ENCODE assay signal across 29 cellular contexts in genomic region chr4:1279253-1279652, GRCh38.
"Had no signal": no experiment of that assay in that cellular context is flagged by ENCODE, and none has a peak within 500 bp of the region (broad histone marks: within the 10 kb centered on the region; RNA-seq: fewer than 3 reads in every experiment).

No MANE protein-coding gene starts in this region.

- DNase-seq: activated CD4-positive, alpha-beta T cell treated with anti-CD3 and anti-CD28 coated beads for 1 hour; activated CD4-positive, alpha-beta T cell treated with anti-CD3 and anti-CD28 coated beads for 48 hours; activated CD4-positive, alpha-beta T cell treated with anti-CD3 and anti-CD28 coated beads, Interleukin-2, amount 50 U/mL, for 48 hours; activated CD4-positive, CD25-positive, alpha-beta regulatory T cell; activated CD8-positive, alpha-beta memory T cell treated with anti-CD3 and anti-CD28 coated beads, Interleukin-2, amount 50 U/mL, for 4 hours; activated CD8-positive, alpha-beta T cell treated with anti-CD3 and anti-CD28 coated beads, Interleukin-2, amount 10 ng/mL, durations not matched to agents 7 days and 5 days; activated naive CD4-positive, alpha-beta T cell; activated naive CD4-positive, alpha-beta T cell treated with anti-CD3 and anti-CD28 coated beads, Interleukin-2, amount 50 U/mL, for 16 hours; activated naive CD8-positive, alpha-beta T cell treated with anti-CD3 and anti-CD28 coated beads for 36 hours; amniotic stem cell; aorta; MM.1S; MV-4-11; NCI-H1092; NCI-H1436 treated with DMSO at 0.1 percent for 48 hours; NCI-H1694 treated with DMSO at 0.1 percent for 48 hours; NCI-H2029; NCI-H345; NCI-H524 treated with DMSO at 0.1 percent for 48 hours; NK-92 treated with Interleukin-12 subunit alpha and Interleukin-12 subunit beta, amount 100 ng/mL, for 24 hours; PC-3; Right ventricle myocardium superior; SW 1271; T1000; WERI-Rb-1 had no signal

- H3K36me3 Mint-ChIP-seq: activated naive CD8-positive, alpha-beta T cell treated with anti-CD3 and anti-CD28 coated beads for 36 hours had no signal

- H3K36me3 ChIP-seq: cardiac muscle cell, Peyer's patch, WERI-Rb-1 had no signal

- H3K4me1 ChIP-seq: Peyer's patch had no signal

- H3K4me1 Mint-ChIP-seq: activated naive CD8-positive, alpha-beta T cell treated with anti-CD3 and anti-CD28 coated beads for 36 hours; central memory CD8-positive, alpha-beta T cell had no signal

- H3K4me2 ChIP-seq: KMS-11 had no signal

- H3K27me3 ChIP-seq: cardiac muscle cell, Peyer's patch had no signal

- H3K27ac Mint-ChIP-seq: activated CD8-positive, alpha-beta T cell treated with anti-CD3 and anti-CD28 coated beads, Interleukin-2, amount 10 ng/mL, durations not matched to agents 7 days and 5 days; activated naive CD8-positive, alpha-beta T cell treated with anti-CD3 and anti-CD28 coated beads for 36 hours had no signal

- H3K9ac ChIP-seq: KMS-11 had no signal

- H3K27ac ChIP-seq: cardiac muscle cell, KMS-11, Peyer's patch, WERI-Rb-1 had no signal

- H3K4me3 ChIP-seq: cardiac muscle cell, Peyer's patch had no signal

- H3K4me3 Mint-ChIP-seq: activated CD8-positive, alpha-beta T cell treated with anti-CD3 and anti-CD28 coated beads, Interleukin-2, amount 10 ng/mL, durations not matched to agents 7 days and 5 days; activated naive CD8-positive, alpha-beta T cell treated with anti-CD3 and anti-CD28 coated beads for 36 hours; central memory CD8-positive, alpha-beta T cell had no signal

- H3K9me3 ChIP-seq: Peyer's patch had no signal

- ATAC-seq: activated CD8-positive, alpha-beta T cell treated with anti-CD3 and anti-CD28 coated beads, Interleukin-2, amount 10 ng/mL, durations not matched to agents 7 days and 5 days; PC-3 had no signal

- H3K9me3 Mint-ChIP-seq: activated naive CD8-positive, alpha-beta T cell treated with anti-CD3 and anti-CD28 coated beads for 36 hours; central memory CD8-positive, alpha-beta T cell had no signal
